ENCODE assay signal across 8 cellular contexts in genomic region chr4:180057891-180058643, GRCh38.
DNase-seq lines count a peak whose midpoint lies in the region; ATAC-seq and TF ChIP-seq lines count a peak whose summit lies in the region.

No MANE protein-coding gene starts in this region.

- no peak overlapping the region for H3K27ac ChIP-seq in gastrocnemius medialis

- intact Hi-C loops in gastrocnemius medialis (cut with DNase I; ENCODE audit: low total_unique reads), result no loop called here

- H3K9me3 Mint-ChIP-seq in activated naive CD8-positive, alpha-beta T cell treated with anti-CD3 and anti-CD28 coated beads, Interleukin-2, amount 10 ng/mL, durations not matched to agents 7 days and 5 days, result no peaks in the 10 kb centered on the region

- peaks cover 4 to 12% of the 10 kb centered on the region in 2 donors for H3K4me1 ChIP-seq in gastrocnemius medialis

- no peak for TF ChIP-seq CTCF in gastrocnemius medialis (IDR thresholded peaks at IDR 0.05 in 4 of 5, conservative IDR thresholded peaks at IDR 0.05 in 1 of 5)

- H3K36me3 Mint-ChIP-seq in activated naive CD8-positive, alpha-beta T cell treated with anti-CD3 and anti-CD28 coated beads, Interleukin-2, amount 10 ng/mL, durations not matched to agents 7 days and 5 days, result no peaks in the 10 kb centered on the region

- H3K4me3 Mint-ChIP-seq in activated naive CD8-positive, alpha-beta T cell treated with anti-CD3 and anti-CD28 coated beads, Interleukin-2, amount 10 ng/mL, durations not matched to agents 7 days and 5 days, result peak overlapping the region; percentile 68

- H3K27me3 Mint-ChIP-seq in activated naive CD8-positive, alpha-beta T cell treated with anti-CD3 and anti-CD28 coated beads, Interleukin-2, amount 10 ng/mL, durations not matched to agents 7 days and 5 days, result peaks cover 70% of the 10 kb centered on the region

- H3K27me3 ChIP-seq in gastrocnemius medialis, result peaks cover 36 to 44% (median 40%) of the 10 kb centered on the region in 3 donors

- TF ChIP-seq POLR2A in gastrocnemius medialis (IDR thresholded peaks at IDR 0.05) (no peak), erythroblast (IDR thresholded peaks at IDR 0.05; ENCODE audit: low read length) (no peak)

- H3K27ac Mint-ChIP-seq in activated naive CD8-positive, alpha-beta T cell treated with anti-CD3 and anti-CD28 coated beads, Interleukin-2, amount 10 ng/mL, durations not matched to agents 7 days and 5 days, result no peak overlapping the region

- peak overlapping the region; percentile 42 to 48 (median 46) for H3K4me3 ChIP-seq in gastrocnemius medialis

- DNase-seq in 8988T, result peak; percentile 20
- peak; percentile 55 for DNase-seq in activated naive CD8-positive, alpha-beta T cell treated with anti-CD3 and anti-CD28 coated beads, Interleukin-2, amount 10 ng/mL, durations not matched to agents 7 days and 5 days
- peak; percentile 2 for DNase-seq in hepatic stellate cell (ENCODE audit: low spot score)
- DNase-seq in gastrocnemius medialis, result no peak
- no peak for DNase-seq in erythroblast (lab: John Stamatoyannopoulos, UW)
- DNase-seq in NAMALWA (ENCODE audit: low spot score), result no peak

- H3K36me3 ChIP-seq in gastrocnemius medialis, result no peaks in the 10 kb centered on the region

- ATAC-seq in GM18858 (IDR thresholded peaks at IDR 0.05; ENCODE audit: unreplicated experiment), result peak; percentile 36
- peak; percentile 64 for ATAC-seq in HG03439 (IDR thresholded peaks at IDR 0.05; ENCODE audit: unreplicated experiment)
- peak; percentile 61 for ATAC-seq in activated naive CD8-positive, alpha-beta T cell treated with anti-CD3 and anti-CD28 coated beads, Interleukin-2, amount 10 ng/mL, durations not matched to agents 7 days and 5 days (ENCODE audit: low read depth)
- ATAC-seq in gastrocnemius medialis, result no peak

- no peaks in the 10 kb centered on the region for H3K9me3 ChIP-seq in gastrocnemius medialis

- peaks cover 13% of the 10 kb centered on the region for H3K4me1 Mint-ChIP-seq in activated naive CD8-positive, alpha-beta T cell treated with anti-CD3 and anti-CD28 coated beads, Interleukin-2, amount 10 ng/mL, durations not matched to agents 7 days and 5 days

- in situ Hi-C loops in gastrocnemius medialis (cut with MboI; ENCODE audit: low sequenced_read_pairs in 4 of 4), result no loop called here

- POLR2A ChIA-PET in activated naive CD8-positive, alpha-beta T cell treated with anti-CD3 and anti-CD28 coated beads, Interleukin-2, amount 10 ng/mL, durations not matched to agents 7 days and 5 days (lab: Charles Lee), result no interaction called here

Comparison
In these comparisons a context has a peak if more than half of its experiments do, and no peak if none do; other contexts are left out.
1. DNase-seq: peak in 8988T (single experiment), activated naive CD8-positive, alpha-beta T cell treated with anti-CD3 and anti-CD28 coated beads, Interleukin-2, amount 10 ng/mL, durations not matched to agents 7 days and 5 days (single experiment) and hepatic stellate cell (single experiment); none in gastrocnemius medialis (0 of 2), erythroblast (0 of 2) and NAMALWA (single experiment).
2. ATAC-seq: peak in GM18858 (single experiment), HG03439 (single experiment) and activated naive CD8-positive, alpha-beta T cell treated with anti-CD3 and anti-CD28 coated beads, Interleukin-2, amount 10 ng/mL, durations not matched to agents 7 days and 5 days (single experiment); none in gastrocnemius medialis (0 of 2).